Comparison of ENCODE assay signal across 8 cellular contexts in the genomic region with DNA sequence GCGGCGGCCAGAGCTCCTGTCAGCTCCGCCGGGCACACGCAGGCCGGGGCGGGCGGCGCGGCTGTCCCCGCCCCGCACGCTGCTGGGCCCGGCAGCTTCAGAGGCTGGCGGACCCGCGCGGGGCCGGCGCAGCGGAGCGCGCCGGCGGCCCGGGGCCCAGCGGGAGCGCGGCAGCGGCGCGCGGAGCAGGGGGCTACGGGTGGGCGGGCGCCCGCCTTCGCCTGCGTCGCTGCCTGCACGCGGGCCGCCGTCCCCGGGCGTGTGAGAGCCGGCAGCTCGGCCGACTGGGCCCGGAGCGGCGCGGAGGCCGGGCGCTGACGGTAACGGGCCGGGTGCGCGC. TPM values are rescaled to one million over a fixed set of nuclear protein-coding genes. Genes with fewer than 3 reads are reported as not detected.
DNase-seq lines count a peak whose midpoint lies in the region; ATAC-seq and TF ChIP-seq lines count a peak whose summit lies in the region.

No MANE protein-coding gene starts in this region.

- peak overlapping the region; percentile 94; the same call in 1 of the 2 replicates for H3K4me2 ChIP-seq in SK-N-SH

- H3K9me3 ChIP-seq in SK-N-SH (no peaks in the 10 kb centered on the region), SK-N-MC (ENCODE audit: low read depth, low read length) (no peaks in the 10 kb centered on the region), stomach smooth muscle (ENCODE audit: control insufficient read depth in 2 of 2, low read length in 2 of 2) (no peaks in the 10 kb centered on the region)

- peaks cover 10% of the 10 kb centered on the region for H3F3A ChIP-seq in SK-N-SH (replicated peaks; ENCODE audit: insufficient read depth)

- H4K20me1 ChIP-seq in SK-N-SH (ENCODE audit: insufficient read depth), result no peaks in the 10 kb centered on the region

- H3K4me1 ChIP-seq in SK-N-SH (ENCODE audit: control insufficient read depth in 1 of 2, insufficient read depth in 2 of 2, low read depth in 1 of 2, low read length in 1 of 2), result peaks cover 3 to 11% of the 10 kb centered on the region in 2 experiments; a peak in 2 of 4 replicates
- H3K4me1 ChIP-seq in stomach smooth muscle (ENCODE audit: control insufficient read depth, insufficient read depth, low read length), result peaks cover 20% of the 10 kb centered on the region

- no peak for TF ChIP-seq RAD21 in SK-N-SH (IDR thresholded peaks at IDR 0.05; ENCODE audit: low read length)

- H3K36me3 ChIP-seq in SK-N-SH (replicated peaks in 1 of 2; ENCODE audit: control insufficient read depth in 1 of 2, insufficient read depth in 2 of 2, low read length in 1 of 2) (peaks cover 0 to 23% of the 10 kb centered on the region in 2 experiments), SK-N-MC (ENCODE audit: insufficient read depth, low read length) (peaks cover 26% of the 10 kb centered on the region), stomach smooth muscle (ENCODE audit: control insufficient read depth in 2 of 2, insufficient read depth in 2 of 2, low read length in 2 of 2) (peaks cover 25 to 28% of the 10 kb centered on the region in 2 donors)

- no CpG with 5 or more reads among the region's 60 CpGs for WGBS in SK-N-SH (ENCODE audit: low lambda C conversion rate)

- no peaks in the 10 kb centered on the region for H3K9me2 ChIP-seq in SK-N-SH

- H2AFZ ChIP-seq in SK-N-SH (ENCODE audit: low read depth), result peak overlapping the region; percentile 97; the same call in 1 of the 2 replicates

- H3K9ac ChIP-seq in SK-N-SH (peak overlapping the region; percentile 56; the same call in 1 of the 2 replicates), SK-N-MC (ENCODE audit: insufficient read length) (peak overlapping the region; percentile 86), stomach smooth muscle (ENCODE audit: low read length in 2 of 2) (peak overlapping the region in 1 of 2 donors; percentile 89)

- H3K27me3 ChIP-seq in SK-N-SH (ENCODE audit: insufficient read depth) (no peaks in the 10 kb centered on the region), stomach smooth muscle (ENCODE audit: control insufficient read depth in 1 of 2, insufficient read depth in 2 of 2, low read length in 2 of 2) (no peaks in the 10 kb centered on the region)

- no peaks in the 10 kb centered on the region for H3K79me2 ChIP-seq in SK-N-SH (ENCODE audit: insufficient read depth)

- DNase-seq in SK-N-SH (no peak), SK-N-MC (ENCODE audit: low read depth, low spot score) (no peak), foreskin fibroblast (no peak), T-helper 1 cell (no peak), SHP77 (lab: John Stamatoyannopoulos, UW) (no peak)
- DNase-seq in activated effector memory CD4-positive, alpha-beta T cell treated with Interleukin-2 at 50 U/mL for 16 hours, result no peak

- TF ChIP-seq CTCF in SK-N-SH (IDR thresholded peaks at IDR 0.05) (no peak), foreskin fibroblast (IDR thresholded peaks at IDR 0.05; ENCODE audit: low read depth, low read length) (no peak)

- H3K27ac ChIP-seq in SK-N-SH (ENCODE audit: low read depth in 2 of 2, low read length in 1 of 2) (peak overlapping the region in 1 of 2 experiments; percentile 92; a peak in 3 of 4 replicates), SK-N-MC (peak overlapping the region; percentile 62; the same call in 1 of the 2 replicates), stomach smooth muscle (ENCODE audit: low read length) (peak overlapping the region; percentile 88)

- CTCF ChIA-PET in SK-N-SH (lab: Yijun Ruan, JAX), result interaction anchor here (0.6 to 7.5 kb wide), 13 partner anchors 8 to 1237 kb away, joined by 3 to 121 read pairs (median 4); a partner anchor contains a TSS

- POLR2A ChIA-PET in SK-N-SH (lab: Yijun Ruan, JAX), result interaction anchor here (0.5 to 1.2 kb wide), 6 partner anchors 9 to 743 kb away, joined by 3 to 9 read pairs (median 3); a partner anchor contains a TSS

- TF ChIP-seq EP300 in SK-N-SH (IDR thresholded peaks at IDR 0.05; ENCODE audit: borderline replicate concordance in 1 of 2, low read depth in 1 of 2, low read length in 1 of 2), result no peak

- peak overlapping the region; percentile 68 to 91 for H3K4me3 ChIP-seq in SK-N-SH (ENCODE audit: low read depth in 2 of 2, low read length in 1 of 2)
- peak overlapping the region; percentile 95 for H3K4me3 ChIP-seq in SK-N-MC
- H3K4me3 ChIP-seq in foreskin fibroblast (ENCODE audit: low read depth in 1 of 2, low read length in 2 of 2), result peak overlapping the region; percentile 73 to 82
- peak overlapping the region; percentile 75 to 84 for H3K4me3 ChIP-seq in stomach smooth muscle (ENCODE audit: low read length in 2 of 2)

- ATAC-seq in SK-N-SH treated with all-trans-retinoic acid at 6 μM for 48 hours, result no peak

TF ChIP-seq in SK-N-SH, 30 proteins besides CTCF, POLR2A, EP300 and RAD21:
- TF ChIP-seq MXI1 (IDR thresholded peaks at IDR 0.05; ENCODE audit: low read depth, low read length) (peak; percentile 70; the same call in 1 of the 2 replicates), RXRA (IDR thresholded peaks at IDR 0.05; ENCODE audit: borderline replicate concordance, low read depth) (no peak), NFIC (IDR thresholded peaks at IDR 0.05; ENCODE audit: borderline replicate concordance) (no peak), SIN3A (IDR thresholded peaks at IDR 0.05; ENCODE audit: borderline replicate concordance, low read depth, low read length) (no peak)

TF ChIP-seq in SK-N-SH treated with all-trans-retinoic acid at 6 μM for 48 hours, 23 proteins besides CTCF, POLR2A, EP300 and RAD21:
- TF ChIP-seq ZC3H10 (CRISPR knock-in tag; IDR thresholded peaks at IDR 0.05) (no peak), BACH2 (CRISPR knock-in tag; IDR thresholded peaks at IDR 0.05; ENCODE audit: borderline replicate concordance) (no peak), ZNF565 (CRISPR knock-in tag; conservative IDR thresholded peaks at IDR 0.05; ENCODE audit: low read depth) (no peak), PPARA (CRISPR knock-in tag; IDR thresholded peaks at IDR 0.05; ENCODE audit: borderline replicate concordance) (no peak), ZNF8 (CRISPR knock-in tag; IDR thresholded peaks at IDR 0.05) (no peak), ZNF70 (CRISPR knock-in tag; IDR thresholded peaks at IDR 0.05) (no peak), RARB (CRISPR knock-in tag; IDR thresholded peaks at IDR 0.05) (no peak)
- TF ChIP-seq, protein P1, sequence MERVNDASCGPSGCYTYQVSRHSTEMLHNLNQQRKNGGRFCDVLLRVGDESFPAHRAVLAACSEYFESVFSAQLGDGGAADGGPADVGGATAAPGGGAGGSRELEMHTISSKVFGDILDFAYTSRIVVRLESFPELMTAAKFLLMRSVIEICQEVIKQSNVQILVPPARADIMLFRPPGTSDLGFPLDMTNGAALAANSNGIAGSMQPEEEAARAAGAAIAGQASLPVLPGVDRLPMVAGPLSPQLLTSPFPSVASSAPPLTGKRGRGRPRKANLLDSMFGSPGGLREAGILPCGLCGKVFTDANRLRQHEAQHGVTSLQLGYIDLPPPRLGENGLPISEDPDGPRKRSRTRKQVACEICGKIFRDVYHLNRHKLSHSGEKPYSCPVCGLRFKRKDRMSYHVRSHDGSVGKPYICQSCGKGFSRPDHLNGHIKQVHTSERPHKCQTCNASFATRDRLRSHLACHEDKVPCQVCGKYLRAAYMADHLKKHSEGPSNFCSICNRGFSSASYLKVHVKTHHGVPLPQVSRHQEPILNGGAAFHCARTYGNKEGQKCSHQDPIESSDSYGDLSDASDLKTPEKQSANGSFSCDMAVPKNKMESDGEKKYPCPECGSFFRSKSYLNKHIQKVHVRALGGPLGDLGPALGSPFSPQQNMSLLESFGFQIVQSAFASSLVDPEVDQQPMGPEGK (CRISPR knock-in tag; IDR thresholded peaks at IDR 0.05; ENCODE audit: borderline replicate concordance), result no peak
- TF ChIP-seq, protein P2, sequence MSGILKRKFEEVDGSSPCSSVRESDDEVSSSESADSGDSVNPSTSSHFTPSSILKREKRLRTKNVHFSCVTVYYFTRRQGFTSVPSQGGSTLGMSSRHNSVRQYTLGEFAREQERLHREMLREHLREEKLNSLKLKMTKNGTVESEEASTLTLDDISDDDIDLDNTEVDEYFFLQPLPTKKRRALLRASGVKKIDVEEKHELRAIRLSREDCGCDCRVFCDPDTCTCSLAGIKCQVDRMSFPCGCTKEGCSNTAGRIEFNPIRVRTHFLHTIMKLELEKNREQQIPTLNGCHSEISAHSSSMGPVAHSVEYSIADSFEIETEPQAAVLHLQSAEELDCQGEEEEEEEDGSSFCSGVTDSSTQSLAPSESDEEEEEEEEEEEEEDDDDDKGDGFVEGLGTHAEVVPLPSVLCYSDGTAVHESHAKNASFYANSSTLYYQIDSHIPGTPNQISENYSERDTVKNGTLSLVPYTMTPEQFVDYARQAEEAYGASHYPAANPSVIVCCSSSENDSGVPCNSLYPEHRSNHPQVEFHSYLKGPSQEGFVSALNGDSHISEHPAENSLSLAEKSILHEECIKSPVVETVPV (CRISPR knock-in tag; IDR thresholded peaks at IDR 0.05), result no peak

RNA-seq across cellular contexts. Expression of a gene that starts 0.5 kb away (rescaled TPM):
- 25.6 and 35.0 TPM in 2 replicates for polyA plus RNA-seq in SK-N-SH (2012; rRNA removed)
- polyA plus RNA-seq in SK-N-SH (2012; cell fraction: cytosol; rRNA removed), result 10.6 and 15.5 TPM in 2 replicates
- polyA plus RNA-seq in SK-N-SH (2012; cell fraction: nucleus; rRNA removed), result 159 and 164 TPM in 2 replicates

RNA-seq across cellular contexts. Expression of a gene that starts 18.3 kb away (rescaled TPM):
- 0.03 and 0.13 TPM in 2 replicates for polyA plus RNA-seq in SK-N-SH (2012; rRNA removed)
- polyA plus RNA-seq in SK-N-SH (2012; cell fraction: cytosol; rRNA removed), result 0.03 and 0.04 TPM in 2 replicates
- polyA plus RNA-seq in SK-N-SH (2012; cell fraction: nucleus; rRNA removed), result 0.23 and 0.48 TPM in 2 replicates

RNA-seq across cellular contexts. Expression of a gene that starts 29.7 kb away (rescaled TPM):
- 24.2 and 25.8 TPM in 2 replicates for polyA plus RNA-seq in SK-N-SH (2012; rRNA removed)
- polyA plus RNA-seq in SK-N-SH (2012; cell fraction: cytosol; rRNA removed), result 16.3 and 19.5 TPM in 2 replicates
- polyA plus RNA-seq in SK-N-SH (2012; cell fraction: nucleus; rRNA removed), result 21.2 and 21.5 TPM in 2 replicates

RNA-seq across cellular contexts. Expression of a gene that starts 32.5 kb away (rescaled TPM):
- polyA plus RNA-seq in SK-N-SH (2012; rRNA removed), result 85.1 and 89.4 TPM in 2 replicates
- 33.2 and 50.5 TPM in 2 replicates for polyA plus RNA-seq in SK-N-SH (2012; cell fraction: cytosol; rRNA removed)
- polyA plus RNA-seq in SK-N-SH (2012; cell fraction: nucleus; rRNA removed), result 142 and 150 TPM in 2 replicates

RNA-seq across cellular contexts. Expression of a gene that starts 34.2 kb away (rescaled TPM):
- 33.5 and 40.8 TPM in 2 replicates for polyA plus RNA-seq in SK-N-SH (2012; rRNA removed)
- polyA plus RNA-seq in SK-N-SH (2012; cell fraction: cytosol; rRNA removed), result 15.4 and 29.8 TPM in 2 replicates
- 25.5 and 28.9 TPM in 2 replicates for polyA plus RNA-seq in SK-N-SH (2012; cell fraction: nucleus; rRNA removed)
